In the genomic region with DNA sequence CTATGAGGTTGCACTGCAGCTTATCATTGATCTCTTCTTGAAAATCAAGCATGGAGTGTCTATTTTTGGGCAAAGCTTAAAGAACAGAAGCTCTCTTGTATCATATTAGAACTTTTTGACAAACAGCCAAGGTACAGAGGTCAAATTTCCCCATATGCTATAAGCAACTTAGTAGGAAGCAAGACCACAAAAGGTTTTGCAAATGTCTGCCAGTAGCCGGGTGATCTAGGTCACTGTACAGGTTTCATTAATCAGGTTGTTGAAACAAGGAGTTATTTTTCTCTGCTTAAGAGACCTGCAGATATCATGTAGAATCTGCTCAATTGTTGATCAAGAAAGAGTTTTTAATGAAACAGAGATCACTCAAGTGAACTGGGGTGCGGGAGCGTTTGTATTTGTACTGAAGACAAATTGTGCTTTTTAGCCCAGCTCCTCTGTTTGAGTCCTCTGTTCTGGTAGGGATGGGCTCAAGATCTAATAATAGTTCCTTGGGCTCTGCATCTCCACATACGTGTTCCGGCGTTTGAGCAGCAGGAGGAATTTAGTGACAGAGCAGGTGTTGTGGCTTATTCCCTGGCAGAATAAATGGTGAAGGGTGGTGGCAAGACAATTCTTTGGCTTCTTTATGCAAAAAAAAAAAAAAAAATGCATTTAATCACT, we compare ENCODE assay signal across 8 cellular contexts. TPM values are rescaled to one million over a fixed set of nuclear protein-coding genes. Genes with fewer than 3 reads are reported as not detected.
DNase-seq lines count a peak whose midpoint lies in the region; ATAC-seq and TF ChIP-seq lines count a peak whose summit lies in the region.

No MANE protein-coding gene starts in this region.

- H3K4me3 ChIP-seq in CD4-positive, CD25-positive, alpha-beta regulatory T cell (ENCODE audit: low read depth, low read length), result peak overlapping the region; percentile 43
- H3K4me3 ChIP-seq in HL-60 (replicated peaks; ENCODE audit: insufficient read depth, low read length) (0 out of 2 replicates have a peak overlapping the region, but pooled peaks have one; percentile 2), iPS-18a (ENCODE audit: low read length) (peak overlapping the region; percentile 93)

- peaks cover 5% of the 10 kb centered on the region for H3K27me3 Mint-ChIP-seq in CD4-positive, CD25-positive, alpha-beta regulatory T cell
- no peaks in the 10 kb centered on the region for H3K27me3 Mint-ChIP-seq in activated naive CD8-positive, alpha-beta T cell

- TF ChIP-seq CTCF in HL-60 (IDR thresholded peaks at IDR 0.05; ENCODE audit: insufficient read depth, low read length), result no peak

- no peaks in the 10 kb centered on the region for H3K9me3 ChIP-seq in CD4-positive, CD25-positive, alpha-beta regulatory T cell (ENCODE audit: control insufficient read depth in 2 of 2, low read length in 2 of 2)
- no peaks in the 10 kb centered on the region for H3K9me3 ChIP-seq in iPS-18a (ENCODE audit: control insufficient read depth, low read depth, low read length)

- peaks cover 0 to 4% (median 0%) of the 10 kb centered on the region in 7 donors for H3K9me3 Mint-ChIP-seq in CD4-positive, CD25-positive, alpha-beta regulatory T cell
- H3K9me3 Mint-ChIP-seq in activated naive CD8-positive, alpha-beta T cell (ENCODE audit: low read depth), result no peaks in the 10 kb centered on the region

- peaks cover 15% of the 10 kb centered on the region for H3K36me3 Mint-ChIP-seq in CD4-positive, CD25-positive, alpha-beta regulatory T cell
- H3K36me3 Mint-ChIP-seq in activated naive CD8-positive, alpha-beta T cell, result no peaks in the 10 kb centered on the region

- H3K4me1 Mint-ChIP-seq in CD4-positive, CD25-positive, alpha-beta regulatory T cell, result peaks cover 13 to 38% (median 32%) of the 10 kb centered on the region in 4 donors
- H3K4me1 Mint-ChIP-seq in activated naive CD8-positive, alpha-beta T cell (ENCODE audit: low read depth), result peaks cover 52% of the 10 kb centered on the region

- no peak for DNase-seq in CD4-positive, CD25-positive, alpha-beta regulatory T cell
- DNase-seq in HL-60 (ENCODE audit: low read depth in 1 of 2, low spot score in 1 of 2), result peak in 1 of 2 experiments; percentile 77
- DNase-seq in superior temporal gyrus (ENCODE audit: extremely low spot score), result peak; percentile 59
- no peak for DNase-seq in H4 (ENCODE audit: low spot score)
- no peak for DNase-seq in GM19240 (ENCODE audit: insufficient read length, low spot score)

- no peaks in the 10 kb centered on the region for H3K27me3 ChIP-seq in CD4-positive, CD25-positive, alpha-beta regulatory T cell (ENCODE audit: control insufficient read depth, insufficient read depth, low read length)
- no peaks in the 10 kb centered on the region for H3K27me3 ChIP-seq in HL-60 (ENCODE audit: insufficient read depth, poor library complexity, severe bottlenecking)
- no peaks in the 10 kb centered on the region for H3K27me3 ChIP-seq in iPS-18a (ENCODE audit: control insufficient read depth, insufficient read depth, low read length)

- peak overlapping the region; percentile 81 to 94 (median 89) for H3K27ac Mint-ChIP-seq in CD4-positive, CD25-positive, alpha-beta regulatory T cell
- H3K27ac Mint-ChIP-seq in activated naive CD8-positive, alpha-beta T cell, result peak overlapping the region; percentile 92

- peaks cover 38% of the 10 kb centered on the region for H3K4me1 ChIP-seq in CD4-positive, CD25-positive, alpha-beta regulatory T cell (ENCODE audit: control insufficient read depth, insufficient read depth, low read length, poor library complexity, severe bottlenecking)
- peaks cover 42% of the 10 kb centered on the region for H3K4me1 ChIP-seq in iPS-18a (ENCODE audit: control insufficient read depth, low read depth, low read length)

- peak overlapping the region; percentile 91 for H3K27ac ChIP-seq in CD4-positive, CD25-positive, alpha-beta regulatory T cell (ENCODE audit: insufficient read depth, low read length, poor library complexity, severe bottlenecking)
- H3K27ac ChIP-seq in HL-60 (replicated peaks), result peak overlapping the region; percentile 69
- no peak overlapping the region for H3K27ac ChIP-seq in iPS-18a (ENCODE audit: low read length)

- H3K36me3 ChIP-seq in CD4-positive, CD25-positive, alpha-beta regulatory T cell (ENCODE audit: control insufficient read depth, insufficient read depth, low read length), result no peaks in the 10 kb centered on the region
- peaks cover 18% of the 10 kb centered on the region for H3K36me3 ChIP-seq in iPS-18a (ENCODE audit: control insufficient read depth, low read depth, low read length)

- ATAC-seq in CD4-positive, CD25-positive, alpha-beta regulatory T cell (ENCODE audit: low read depth in 2 of 2), result no peak
- no peak for ATAC-seq in HG02970 (IDR thresholded peaks at IDR 0.05; ENCODE audit: low FRiP score, unreplicated experiment)

- H3K4me3 Mint-ChIP-seq in CD4-positive, CD25-positive, alpha-beta regulatory T cell, result peak overlapping the region; percentile 70 to 100 (median 86)
- peak overlapping the region; percentile 65 for H3K4me3 Mint-ChIP-seq in activated naive CD8-positive, alpha-beta T cell

- no peak overlapping the region for H3K9ac ChIP-seq in iPS-18a (ENCODE audit: low read length)

RNA-seq across cellular contexts. Expression of a gene that starts 4.3 kb away (rescaled TPM):
- total RNA-seq in CD4-positive, CD25-positive, alpha-beta regulatory T cell, result 151 TPM
- polyA plus RNA-seq in CD4-positive, CD25-positive, alpha-beta regulatory T cell, result 10 to 100 TPM; 30.6 to 39.9 (median 38.4) TPM
- total RNA-seq in H4 (2014; rRNA removed; shearing (Covaris generic)), result 28.1 and 31.2 TPM in 2 replicates

Comparison
In these comparisons a context has a peak if more than half of its experiments do, and no peak if none do; other contexts are left out.
1. H3K4me3 ChIP-seq: peak in every context shown above with its lines; median percentile 93 in iPS-18a; 43 in CD4-positive, CD25-positive, alpha-beta regulatory T cell; 2 in HL-60.